ENCODE assay signal across 6 cellular contexts in the genomic region with DNA sequence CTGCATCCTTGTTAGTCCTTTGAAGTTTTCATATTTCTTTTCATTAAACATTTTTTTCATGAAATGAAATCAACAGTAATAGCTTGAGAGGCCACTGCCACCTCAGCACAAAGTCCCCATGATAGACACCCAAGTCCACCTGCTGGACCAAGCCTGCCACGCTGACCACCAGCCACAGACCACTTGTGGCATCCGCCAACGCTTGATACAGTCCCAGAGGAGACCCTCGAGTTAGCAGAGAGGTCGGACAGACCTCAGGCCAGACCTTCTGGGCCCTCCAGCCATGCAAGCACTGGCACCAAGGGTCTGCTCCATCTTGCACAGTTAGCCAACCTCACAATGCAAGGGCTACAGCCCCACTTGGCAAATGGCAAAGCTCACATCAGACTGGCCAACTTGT.
"Had no signal": no experiment of that assay in that cellular context is flagged by ENCODE, and none has a peak within 500 bp of the region (broad histone marks: within the 10 kb centered on the region; RNA-seq: fewer than 3 reads in every experiment).

No MANE protein-coding gene starts in this region.

- ATAC-seq: GM23338, HepG2 had no signal

- H3K4me1 Mint-ChIP-seq: IgD-negative memory B cell had no signal

- H3K4me3 Mint-ChIP-seq: GM23338, H9, IgD-negative memory B cell had no signal

- DNase-seq: H9, HCEC 1CT had no signal

- H3K4me3 ChIP-seq: GM23338 had no signal

- H3K27ac ChIP-seq: HL-60 had no signal

- H3K36me3 Mint-ChIP-seq: IgD-negative memory B cell had no signal

- H3K27ac Mint-ChIP-seq: GM23338, H9 had no signal
